In genomic region chr4:181966084-181966483, GRCh38 we compare ENCODE assay signal across 16 cellular contexts.
DNase-seq lines count a peak whose midpoint lies in the region; ATAC-seq lines count a peak whose summit lies in the region.
"Had no signal": no experiment of that assay in that cellular context is flagged by ENCODE, and none has a peak within 500 bp of the region (broad histone marks: within the 10 kb centered on the region; RNA-seq: fewer than 3 reads in every experiment).

No MANE protein-coding gene starts in this region.

- H3K36me3 Mint-ChIP-seq in effector memory CD8-positive, alpha-beta T cell (ENCODE audit: insufficient read depth), result no peaks in the 10 kb centered on the region
- H3K36me3 Mint-ChIP-seq in stimulated activated effector memory CD8-positive, alpha-beta T cell treated with anti-CD3 and anti-CD28 coated beads, Interleukin-12 subunit alpha, Interleukin-12 subunit beta, amount 100 ng/mL, for 72 hours, result no peaks in the 10 kb centered on the region
- H3K36me3 Mint-ChIP-seq: immature natural killer cell; memory B cell; stimulated activated memory B cell treated with anti-CD40 and anti-IgM and Interleukin-4, amounts not matched to agents 10 μg/mL and 1 μg/mL and 100 μg/mL, for 72 hours had no signal

- H3K27me3 Mint-ChIP-seq in effector memory CD8-positive, alpha-beta T cell, result no peaks in the 10 kb centered on the region
- H3K27me3 Mint-ChIP-seq: memory B cell; stimulated activated memory B cell treated with anti-CD40 and anti-IgM and Interleukin-4, amounts not matched to agents 10 μg/mL and 1 μg/mL and 100 μg/mL, for 72 hours had no signal

- DNase-seq in NCI-H146 (lab: John Stamatoyannopoulos, UW) (peak; percentile 35), NCI-H146 treated with DMSO at 0.1 percent for 48 hours (lab: John Stamatoyannopoulos, UW; ENCODE audit: unreplicated experiment) (no peak), OCI-M1 (lab: John Stamatoyannopoulos, UW) (peak; percentile 31)
- DNase-seq in effector memory CD8-positive, alpha-beta T cell, result no peak
- DNase-seq in stimulated activated effector memory CD8-positive, alpha-beta T cell treated with anti-CD3 and anti-CD28 coated beads, Interleukin-12 subunit alpha, Interleukin-12 subunit beta, amount 100 ng/mL, for 72 hours (ENCODE audit: low spot score in 2 of 2), result no peak
- no peak for DNase-seq in activated CD4-positive, alpha-beta T cell treated with anti-CD3 and anti-CD28 coated beads for 48 hours
- DNase-seq: activated CD8-positive, alpha-beta memory T cell treated with anti-CD3 and anti-CD28 coated beads for 24 hours; activated effector memory CD4-positive, alpha-beta T cell treated with anti-CD3 and anti-CD28 coated beads, Interleukin-2, amount 50 U/mL, for 16 hours; dorsolateral prefrontal cortex; NCI-H2227 treated with DMSO at 0.1 percent for 48 hours; right lobe of liver had no signal

- ATAC-seq in effector memory CD8-positive, alpha-beta T cell (replicated peaks), result peak; percentile 57
- peak; percentile 65 for ATAC-seq in stimulated activated effector memory CD8-positive, alpha-beta T cell treated with anti-CD3 and anti-CD28 coated beads, Interleukin-12 subunit alpha, Interleukin-12 subunit beta, amount 100 ng/mL, for 72 hours
- ATAC-seq in GM21381 (IDR thresholded peaks at IDR 0.05; ENCODE audit: unreplicated experiment) (no peak), GM21529 (IDR thresholded peaks at IDR 0.05; ENCODE audit: unreplicated experiment) (no peak)
- ATAC-seq: right lobe of liver; stimulated activated memory B cell treated with anti-CD40 and anti-IgM and Interleukin-4, amounts not matched to agents 10 μg/mL and 1 μg/mL and 100 μg/mL, for 72 hours had no signal

- H3K4me1 Mint-ChIP-seq in effector memory CD8-positive, alpha-beta T cell (ENCODE audit: low read depth in 2 of 2), result no peaks in the 10 kb centered on the region
- H3K4me1 Mint-ChIP-seq in stimulated activated effector memory CD8-positive, alpha-beta T cell treated with anti-CD3 and anti-CD28 coated beads, Interleukin-12 subunit alpha, Interleukin-12 subunit beta, amount 100 ng/mL, for 72 hours, result no peaks in the 10 kb centered on the region

- peaks cover 0 to 6% of the 10 kb centered on the region in 2 donors for H3K9me3 Mint-ChIP-seq in effector memory CD8-positive, alpha-beta T cell
- no peaks in the 10 kb centered on the region for H3K9me3 Mint-ChIP-seq in stimulated activated effector memory CD8-positive, alpha-beta T cell treated with anti-CD3 and anti-CD28 coated beads, Interleukin-12 subunit alpha, Interleukin-12 subunit beta, amount 100 ng/mL, for 72 hours
- H3K9me3 Mint-ChIP-seq: memory B cell; stimulated activated memory B cell treated with anti-CD40 and anti-IgM and Interleukin-4, amounts not matched to agents 10 μg/mL and 1 μg/mL and 100 μg/mL, for 72 hours had no signal

- H3K27ac Mint-ChIP-seq in effector memory CD8-positive, alpha-beta T cell, result no peak overlapping the region
- H3K27ac Mint-ChIP-seq in stimulated activated effector memory CD8-positive, alpha-beta T cell treated with anti-CD3 and anti-CD28 coated beads, Interleukin-12 subunit alpha, Interleukin-12 subunit beta, amount 100 ng/mL, for 72 hours, result no peak overlapping the region
- H3K27ac Mint-ChIP-seq: immature natural killer cell; memory B cell; stimulated activated memory B cell treated with anti-CD40 and anti-IgM and Interleukin-4, amounts not matched to agents 10 μg/mL and 1 μg/mL and 100 μg/mL, for 72 hours had no signal

- H3K4me3 Mint-ChIP-seq in effector memory CD8-positive, alpha-beta T cell, result no peak overlapping the region
- no peak overlapping the region for H3K4me3 Mint-ChIP-seq in stimulated activated effector memory CD8-positive, alpha-beta T cell treated with anti-CD3 and anti-CD28 coated beads, Interleukin-12 subunit alpha, Interleukin-12 subunit beta, amount 100 ng/mL, for 72 hours
- H3K4me3 Mint-ChIP-seq: immature natural killer cell; memory B cell; stimulated activated memory B cell treated with anti-CD40 and anti-IgM and Interleukin-4, amounts not matched to agents 10 μg/mL and 1 μg/mL and 100 μg/mL, for 72 hours had no signal

Comparison
In these comparisons a context has a peak if more than half of its experiments do, and no peak if none do; other contexts are left out.
1. DNase-seq: peak in NCI-H146 (single experiment) and OCI-M1 (single experiment); none in NCI-H146 treated with DMSO at 0.1 percent for 48 hours (single experiment), effector memory CD8-positive, alpha-beta T cell (0 of 3), stimulated activated effector memory CD8-positive, alpha-beta T cell treated with anti-CD3 and anti-CD28 coated beads, Interleukin-12 subunit alpha, Interleukin-12 subunit beta, amount 100 ng/mL, for 72 hours (0 of 2) and activated CD4-positive, alpha-beta T cell treated with anti-CD3 and anti-CD28 coated beads for 48 hours (single experiment).
2. ATAC-seq: peak in effector memory CD8-positive, alpha-beta T cell (single experiment) and stimulated activated effector memory CD8-positive, alpha-beta T cell treated with anti-CD3 and anti-CD28 coated beads, Interleukin-12 subunit alpha, Interleukin-12 subunit beta, amount 100 ng/mL, for 72 hours (single experiment); none in GM21381 (single experiment) and GM21529 (single experiment).